ENCODE assay signal across 22 cellular contexts in genomic region chr21:28872218-28872617, GRCh38.
A peak's percentile ranks its signal among the peaks of the same experiment; 100 is the strongest.
DNase-seq lines count a peak whose midpoint lies in the region; ATAC-seq and TF ChIP-seq lines count a peak whose summit lies in the region.
"Had no signal": no experiment of that assay in that cellular context is flagged by ENCODE, and none has a peak within 500 bp of the region (broad histone marks: within the 10 kb centered on the region; RNA-seq: fewer than 3 reads in every experiment).

No MANE protein-coding gene starts in this region.

- no peak overlapping the region for H2AFZ ChIP-seq in GM23248
- H2AFZ ChIP-seq: GM23338 had no signal

- H3K4me3 ChIP-seq in GM23248: no peak overlapping the region
- H3K4me3 ChIP-seq: A549, BLaER1, GM23338, HAP-1, SK-N-MC had no signal

- H3K9me3 ChIP-seq in GM23248 (ENCODE audit: low read depth): no peaks in the 10 kb centered on the region
- H3K9me3 ChIP-seq: A549, BLaER1, HAP-1 had no signal

- no peaks in the 10 kb centered on the region for H4K20me1 ChIP-seq in GM23248 (ENCODE audit: insufficient read depth)
- H4K20me1 ChIP-seq: BLaER1 had no signal

- DNase-seq in GM23248 (peak; percentile 27), left kidney (ENCODE audit: low read depth, low spot score) (peak; percentile 11), posterior cingulate gyrus (no peak), HK-2 (ENCODE audit: unreplicated experiment) (no peak)
- no peak for DNase-seq in activated CD4-positive, alpha-beta T cell treated with anti-CD3 and anti-CD28 coated beads for 4 hours
- DNase-seq: CD4-positive, alpha-beta T cell; COR-L47; DMS79; Karpas-422; NCI-H1694; NCI-H2081 treated with DMSO at 0.1 percent for 48 hours; NCI-H446; NCI-H526; SHP77 treated with DMSO at 0.1 percent for 48 hours had no signal

- H3K9me2 ChIP-seq in GM23248 (ENCODE audit: insufficient read depth): no peaks in the 10 kb centered on the region

- no peaks in the 10 kb centered on the region for H3K79me2 ChIP-seq in GM23248 (ENCODE audit: insufficient read depth)

- WGBS in GM23248 (ENCODE audit: low coverage in 1 of 2, low lambda C conversion rate in 2 of 2, missing lambda C conversion rate in 2 of 2), 2 experiments: 56 to 57% methylated on average over 5 of the region's 5 CpGs

- peaks cover 11% of the 10 kb centered on the region for H3K36me3 ChIP-seq in GM23248 (ENCODE audit: low read depth)

- no peak overlapping the region for H3K9ac ChIP-seq in GM23248
- H3K9ac ChIP-seq: BLaER1 had no signal

- H3F3A ChIP-seq in GM23248 (ENCODE audit: insufficient read depth): peaks cover 12% of the 10 kb centered on the region; the same call in 1 of the 2 replicates

- no peaks in the 10 kb centered on the region for H3K27me3 ChIP-seq in GM23248 (replicated peaks; ENCODE audit: insufficient read depth)
- H3K27me3 ChIP-seq: BLaER1 had no signal

- ATAC-seq in esophagus mucosa (peak; percentile 97), GM21576 (IDR thresholded peaks at IDR 0.05; ENCODE audit: unreplicated experiment) (no peak)
- ATAC-seq: A549, GM23338 had no signal

- TF ChIP-seq CTCF in VCaP (conservative IDR thresholded peaks at IDR 0.05): no peak

- in situ Hi-C loops in GM23248 (cut with MboI): no loop called here

- H3K4me1 ChIP-seq in GM23248 (ENCODE audit: insufficient read depth): peaks cover 14% of the 10 kb centered on the region
- H3K4me1 ChIP-seq: A549, BLaER1, HAP-1 had no signal

- intact Hi-C loops in posterior cingulate gyrus (cut with DNase I): no loop called here

- H3K27ac ChIP-seq in GM23248 (no peak overlapping the region), VCaP (peak overlapping the region; percentile 11; the same call in 1 of the 2 replicates)
- H3K27ac ChIP-seq: A549, BLaER1, SK-N-MC had no signal

- H3K4me2 ChIP-seq in GM23248 (ENCODE audit: unreplicated experiment): no peak overlapping the region
- H3K4me2 ChIP-seq: A549, BLaER1, GM23338 had no signal

Comparison
In these comparisons a context has a peak if more than half of its experiments do, and no peak if none do; other contexts are left out.
1. DNase-seq: peak in GM23248 (single experiment) and left kidney (single experiment); none in posterior cingulate gyrus (0 of 10), activated CD4-positive, alpha-beta T cell treated with anti-CD3 and anti-CD28 coated beads for 4 hours (0 of 2) and HK-2 (single experiment).